Comparison of ENCODE assay signal across 19 cellular contexts in genomic region chr17:74592087-74592990, GRCh38. TPM values are rescaled to one million over a fixed set of nuclear protein-coding genes. Genes with fewer than 3 reads are reported as not detected.
DNase-seq lines count a peak whose midpoint lies in the region; ATAC-seq lines count a peak whose summit lies in the region.
"Had no signal": no experiment of that assay in that cellular context is flagged by ENCODE, and none has a peak within 500 bp of the region (broad histone marks: within the 10 kb centered on the region; RNA-seq: fewer than 3 reads in every experiment).

CD300LD (minus strand) TSS chr17:74592283; CDS start chr17:74592202, 81 bp downstream.

- H3K4me1 Mint-ChIP-seq in stimulated activated naive CD8-positive, alpha-beta T cell treated with anti-CD3 and anti-CD28 coated beads, Interleukin-15, amount 100 ng/mL, for 72 hours, result peaks cover 15% of the 10 kb centered on the region
- H3K4me1 Mint-ChIP-seq in activated T-helper 17 cell treated with anti-CD3 and anti-CD28 coated beads, Interleukin-2, amount 50 U/mL, for 72 hours, result peaks cover 4% of the 10 kb centered on the region
- H3K4me1 Mint-ChIP-seq: WTC11 had no signal

- no peaks in the 10 kb centered on the region for H3K36me3 Mint-ChIP-seq in activated T-helper 17 cell treated with anti-CD3 and anti-CD28 coated beads, Interleukin-2, amount 50 U/mL, for 72 hours (ENCODE audit: low read depth)
- H3K36me3 Mint-ChIP-seq: WTC11 had no signal

- in situ Hi-C loops in ACHN (cut with HindIII; ENCODE audit: low pct_ligation_motif_present, low pct_unique_long_range_greater_than_20kb, low sequenced_read_pairs), result no loop called here

- H3K27me3 Mint-ChIP-seq in stimulated activated naive CD8-positive, alpha-beta T cell treated with anti-CD3 and anti-CD28 coated beads, Interleukin-15, amount 100 ng/mL, for 72 hours, result no peaks in the 10 kb centered on the region
- peaks cover 47% of the 10 kb centered on the region for H3K27me3 Mint-ChIP-seq in activated T-helper 17 cell treated with anti-CD3 and anti-CD28 coated beads, Interleukin-2, amount 50 U/mL, for 72 hours

- DNase-seq in stimulated activated naive CD8-positive, alpha-beta T cell treated with anti-CD3 and anti-CD28 coated beads, Interleukin-15, amount 100 ng/mL, for 72 hours, result no peak
- DNase-seq in stimulated activated naive CD8-positive, alpha-beta T cell treated with anti-CD3 and anti-CD28 coated beads, Interleukin-15, Interleukin-2, amounts not matched to agents 100 U/mL and 50 U/mL, for 24 hours, result no peak
- DNase-seq in MV-4-11 (lab: John Stamatoyannopoulos, UW) (peak; percentile 43), RKO (ENCODE audit: low spot score) (no peak), dermis blood vessel endothelial cell (no peak), ACHN (no peak)
- no peak for DNase-seq in stimulated activated naive CD4-positive, alpha-beta T cell treated with Interleukin-2 at 50 U/mL for 16 hours (lab: John Stamatoyannopoulos, UW)
- DNase-seq: DND-41; esophagus squamous epithelium; kidney glomerular epithelial cell; NCI-H1105; NCI-H2227 treated with DMSO at 0.1 percent for 48 hours; nucleus accumbens; stimulated activated CD4-positive, alpha-beta T cell treated with anti-CD3 and anti-CD28 coated beads, Interleukin-4, amount 100 ng/mL, for 24 hours had no signal

- H3K27ac Mint-ChIP-seq in stimulated activated naive CD8-positive, alpha-beta T cell treated with anti-CD3 and anti-CD28 coated beads, Interleukin-15, amount 100 ng/mL, for 72 hours, result no peak within 1 kb of the TSS
- no peak within 1 kb of the TSS for H3K27ac Mint-ChIP-seq in activated T-helper 17 cell treated with anti-CD3 and anti-CD28 coated beads, Interleukin-2, amount 50 U/mL, for 72 hours
- H3K27ac Mint-ChIP-seq: WTC11 had no signal

- ATAC-seq in stimulated activated naive CD8-positive, alpha-beta T cell treated with anti-CD3 and anti-CD28 coated beads, Interleukin-15, amount 100 ng/mL, for 72 hours, result peak; percentile 57
- no peak for ATAC-seq in stimulated activated naive CD8-positive, alpha-beta T cell treated with anti-CD3 and anti-CD28 coated beads, Interleukin-15, Interleukin-2, amounts not matched to agents 100 U/mL and 50 U/mL, for 24 hours
- ATAC-seq in activated T-helper 17 cell treated with anti-CD3 and anti-CD28 coated beads, Interleukin-2, amount 50 U/mL, for 72 hours (replicated peaks), result peak; percentile 43
- ATAC-seq: WTC11 had no signal

- peak within 1 kb of the TSS in 1 of 2 donors; percentile 22 for H3K4me3 Mint-ChIP-seq in stimulated activated naive CD8-positive, alpha-beta T cell treated with anti-CD3 and anti-CD28 coated beads, Interleukin-15, amount 100 ng/mL, for 72 hours
- H3K4me3 Mint-ChIP-seq in activated T-helper 17 cell treated with anti-CD3 and anti-CD28 coated beads, Interleukin-2, amount 50 U/mL, for 72 hours, result peak within 1 kb of the TSS; percentile 17
- H3K4me3 Mint-ChIP-seq: WTC11 had no signal

- H3K9me3 Mint-ChIP-seq in stimulated activated naive CD8-positive, alpha-beta T cell treated with anti-CD3 and anti-CD28 coated beads, Interleukin-15, amount 100 ng/mL, for 72 hours, result no peaks in the 10 kb centered on the region
- H3K9me3 Mint-ChIP-seq in activated T-helper 17 cell treated with anti-CD3 and anti-CD28 coated beads, Interleukin-2, amount 50 U/mL, for 72 hours, result no peaks in the 10 kb centered on the region

RNA-seq across cellular contexts. Expression of gene CD300LD, which starts in this region (rescaled TPM):
- total RNA-seq in activated T-helper 17 cell treated with anti-CD3 and anti-CD28 coated beads, Interleukin-2, amount 50 U/mL, for 72 hours, result not detected
- not detected in 2 replicates for total RNA-seq in dermis blood vessel endothelial cell
- total RNA-seq: esophagus squamous epithelium, H1, OCI-LY7, ureter, WTC11 had no signal

Comparison
In these comparisons a context has a peak if more than half of its experiments do, and no peak if none do; other contexts are left out.
1. Peak in ATAC-seq in activated T-helper 17 cell treated with anti-CD3 and anti-CD28 coated beads, Interleukin-2, amount 50 U/mL, for 72 hours; RNA of the gene not detected or under 1 TPM.